ENCODE assay signal across 21 cellular contexts in genomic region chr2:215697496-215697895, GRCh38.
A peak's percentile ranks its signal among the peaks of the same experiment; 100 is the strongest.
DNase-seq lines count a peak whose midpoint lies in the region; ATAC-seq and TF ChIP-seq lines count a peak whose summit lies in the region.
"Had no signal": no experiment of that assay in that cellular context is flagged by ENCODE, and none has a peak within 500 bp of the region (broad histone marks: within the 10 kb centered on the region; RNA-seq: fewer than 3 reads in every experiment).

No MANE protein-coding gene starts in this region.

- H3K9me2 ChIP-seq in GM23248 (ENCODE audit: insufficient read depth) = no peaks in the 10 kb centered on the region

- H3K9ac ChIP-seq in GM23248 = no peak overlapping the region
- H3K9ac ChIP-seq: KMS-11 had no signal

- ATAC-seq in HG03342 (IDR thresholded peaks at IDR 0.05; ENCODE audit: unreplicated experiment) (no peak), HG02981 (IDR thresholded peaks at IDR 0.05; ENCODE audit: unreplicated experiment) (no peak)
- ATAC-seq: A549; CD8-positive, alpha-beta T cell had no signal

- H3K4me1 ChIP-seq in GM23248 (ENCODE audit: insufficient read depth) (peaks cover 54% of the 10 kb centered on the region), sigmoid colon (peaks cover 0 to 52% (median 36%) of the 10 kb centered on the region in 4 donors)

- TF ChIP-seq POLR2A in sigmoid colon (IDR thresholded peaks at IDR 0.05) = no peak

- H2AFZ ChIP-seq in GM23248 = no peak overlapping the region

- H3F3A ChIP-seq in GM23248 (ENCODE audit: insufficient read depth) = peaks cover 63% of the 10 kb centered on the region

- in situ Hi-C loops in GM23248 (cut with MboI) = no loop called here

- H4K20me1 ChIP-seq in GM23248 (ENCODE audit: insufficient read depth) = no peaks in the 10 kb centered on the region

- no peak overlapping the region for H3K4me2 ChIP-seq in GM23248 (ENCODE audit: unreplicated experiment)
- H3K4me2 ChIP-seq: A549, KMS-11 had no signal

- H3K27me3 ChIP-seq in GM23248 (replicated peaks; ENCODE audit: insufficient read depth) = no peaks in the 10 kb centered on the region
- no peaks in the 10 kb centered on the region for H3K27me3 ChIP-seq in sigmoid colon
- H3K27me3 ChIP-seq: SJSA1 had no signal

- H3K36me3 ChIP-seq in GM23248 (ENCODE audit: low read depth) (no peaks in the 10 kb centered on the region), sigmoid colon (no peaks in the 10 kb centered on the region)
- H3K36me3 ChIP-seq: SJSA1 had no signal

- H3K27ac ChIP-seq in GM23248 (peak overlapping the region; percentile 92), sigmoid colon (peak overlapping the region in 3 of 4 donors; percentile 17 to 82 (median 77))
- H3K27ac ChIP-seq: KMS-11, SJSA1 had no signal

- DNase-seq in GM23248 (no peak), amniotic epithelial cell (ENCODE audit: low read depth) (peak; percentile 96), fibroblast of the aortic adventitia (ENCODE audit: low read depth) (peak; percentile 65), sigmoid colon (no peak), D341Med (ENCODE audit: low spot score) (no peak)
- DNase-seq: C1 segment of cervical spinal cord; CD8-positive, alpha-beta T cell; DMS79 treated with DMSO at 0.1 percent for 48 hours; GF-D8; H9; NCI-H1048; NCI-H1417; NCI-H1694; NCI-H2029 treated with DMSO at 0.1 percent for 48 hours; NCI-H526 treated with DMSO at 0.1 percent for 48 hours; Right ventricle myocardium superior had no signal

- TF ChIP-seq CTCF in fibroblast of the aortic adventitia (IDR thresholded peaks at IDR 0.05; ENCODE audit: insufficient read depth, low read length) (no peak), sigmoid colon (IDR thresholded peaks at IDR 0.05) (no peak)

- H3K4me3 ChIP-seq in GM23248 (no peak overlapping the region), fibroblast of the aortic adventitia (ENCODE audit: low read depth, low read length) (no peak overlapping the region), sigmoid colon (no peak overlapping the region)
- H3K4me3 ChIP-seq: A549, SJSA1 had no signal

- intact Hi-C loops in sigmoid colon (cut with DNase I) = no loop called here

- 48 to 56% methylated on average over 6 of the region's 6 CpGs for WGBS in GM23248 (ENCODE audit: low coverage in 1 of 2, low lambda C conversion rate in 2 of 2, missing lambda C conversion rate in 2 of 2), 2 experiments
- WGBS in sigmoid colon, 2 donors = 79 to 82% methylated on average over 6 of the region's 6 CpGs

- H3K9me3 ChIP-seq in GM23248 (ENCODE audit: low read depth) (no peaks in the 10 kb centered on the region), sigmoid colon (no peaks in the 10 kb centered on the region)
- H3K9me3 ChIP-seq: SJSA1 had no signal

- no peaks in the 10 kb centered on the region for H3K79me2 ChIP-seq in GM23248 (ENCODE audit: insufficient read depth)

- TF ChIP-seq EP300 in sigmoid colon (IDR thresholded peaks at IDR 0.05) = no peak

Comparison
In these comparisons a context has a peak if more than half of its experiments do, and no peak if none do; other contexts are left out.
1. DNase-seq: peak in amniotic epithelial cell (single experiment) and fibroblast of the aortic adventitia (single experiment); none in GM23248 (single experiment), sigmoid colon (single experiment) and D341Med (single experiment).